Comparison of ENCODE assay signal across 8 cellular contexts in the genomic region with DNA sequence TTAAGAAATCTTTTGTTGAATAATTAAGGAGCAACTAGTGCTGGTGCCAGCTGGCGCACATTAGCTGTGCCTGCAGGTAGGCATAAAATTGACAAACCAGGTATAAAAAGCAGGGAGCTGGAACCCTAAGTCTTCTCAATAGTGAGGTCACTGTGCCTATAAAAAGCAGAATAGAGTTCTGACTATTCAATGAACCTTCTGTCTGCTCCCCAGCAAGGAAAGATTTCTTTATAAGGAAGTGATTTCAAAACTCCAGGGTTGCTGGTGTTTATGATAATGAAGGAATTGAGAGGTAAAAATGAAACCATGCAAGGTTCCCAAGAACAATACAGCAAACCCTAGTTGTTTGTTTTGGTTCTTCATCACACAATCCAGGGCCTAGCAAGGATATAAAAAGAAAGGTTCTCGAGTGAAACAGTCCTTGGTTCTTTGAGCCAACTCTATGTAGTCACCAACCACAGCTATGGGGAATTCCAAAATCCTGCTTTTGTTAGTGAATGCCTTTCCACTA.
DNase-seq lines count a peak whose midpoint lies in the region; ATAC-seq and TF ChIP-seq lines count a peak whose summit lies in the region.

No MANE protein-coding gene starts in this region.

- in situ Hi-C loops in astrocyte of the spinal cord (cut with HindIII; ENCODE audit: low sequenced_read_pairs) = no loop called here

- no peak for DNase-seq in Right ventricle myocardium inferior (ENCODE audit: missing footprints)
- no peak for DNase-seq in cardiac septum (ENCODE audit: low spot score)
- DNase-seq in astrocyte of the spinal cord (ENCODE audit: low read depth, low spot score) = peak; percentile 98
- DNase-seq in left colon = no peak
- no peak for DNase-seq in uterus
- DNase-seq in T-helper 1 cell = no peak
- DNase-seq in ureter (ENCODE audit: low spot score) = no peak

- ATAC-seq in Right ventricle myocardium inferior = peak; percentile 42
- peak; percentile 73 for ATAC-seq in left colon
- ATAC-seq in HG03045 (IDR thresholded peaks at IDR 0.05; ENCODE audit: unreplicated experiment) = no peak

- intact Hi-C loops in Right ventricle myocardium inferior (cut with DNase I) = no loop called here
- intact Hi-C loops in cardiac septum (cut with DNase I) = no loop called here
- intact Hi-C loops in left colon (cut with DNase I, micrococcal nuclease) = no loop called here
- intact Hi-C loops in uterus (cut with DNase I; ENCODE audit: low total_unique reads) = no loop called here

- no peaks in the 10 kb centered on the region for H3K9me3 ChIP-seq in uterus

- peaks cover 8 to 15% of the 10 kb centered on the region in 2 donors for H3K4me1 ChIP-seq in uterus

- H3K36me3 ChIP-seq in uterus = no peaks in the 10 kb centered on the region

- peak overlapping the region; percentile 84 to 95 for H3K27ac ChIP-seq in uterus

- no peak for TF ChIP-seq POLR2A in uterus (IDR thresholded peaks at IDR 0.05)

- no peaks in the 10 kb centered on the region for H3K27me3 ChIP-seq in uterus

- H3K4me3 ChIP-seq in astrocyte of the spinal cord (ENCODE audit: low read depth, low read length) = no peak overlapping the region
- H3K4me3 ChIP-seq in uterus = no peak overlapping the region

- TF ChIP-seq CTCF in astrocyte of the spinal cord (IDR thresholded peaks at IDR 0.05; ENCODE audit: low read depth, low read length) (no peak), uterus (IDR thresholded peaks at IDR 0.05) (no peak)
